8 cellular contexts compared by ENCODE assay signal in the genomic region with DNA sequence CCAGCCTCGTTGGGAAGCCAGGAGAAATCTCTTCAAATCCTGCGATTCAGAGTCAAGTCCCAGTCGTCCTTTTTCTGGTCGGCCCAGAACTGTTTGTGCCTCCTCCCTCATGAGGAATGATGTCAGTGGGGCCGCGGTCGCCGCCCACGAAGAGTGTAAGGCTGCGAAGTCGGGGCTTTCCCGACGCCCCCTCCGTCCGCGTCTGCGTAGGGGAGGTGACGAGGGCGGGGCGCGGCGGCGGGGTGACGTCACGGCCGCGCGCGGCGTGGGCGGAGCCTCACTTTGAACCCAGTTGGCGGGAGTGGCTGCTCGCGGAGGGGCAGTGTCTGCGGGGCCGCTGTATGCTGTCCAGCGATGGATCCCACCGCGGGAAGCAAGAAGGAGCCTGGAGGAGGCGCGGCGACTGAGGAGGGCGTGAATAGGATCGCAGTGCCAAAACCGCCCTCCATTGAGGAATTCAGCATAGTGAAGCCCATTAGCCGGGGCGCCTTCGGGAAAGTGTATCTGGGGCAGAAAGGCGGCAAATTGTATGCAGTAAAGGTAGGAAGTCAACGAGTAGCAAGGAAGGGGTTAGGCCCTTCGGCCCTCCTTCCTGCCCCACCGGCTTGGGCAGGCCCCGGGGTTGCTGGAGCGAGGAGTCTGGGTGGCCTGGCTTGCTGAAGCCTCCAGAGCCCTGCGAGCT. TPM values are rescaled to one million over a fixed set of nuclear protein-coding genes. Genes with fewer than 3 reads are reported as not detected.
DNase-seq lines count a peak whose midpoint lies in the region; ATAC-seq and TF ChIP-seq lines count a peak whose summit lies in the region.

A gene (plus strand): TSS at position 280 of the 682 bp plus-strand sequence. CDS start 75 bp downstream, at position 355.

- H3K4me3 ChIP-seq in HL-60 (replicated peaks; ENCODE audit: insufficient read depth, low read length): peak within 1 kb of the TSS; percentile 53
- H3K4me3 ChIP-seq in endodermal cell (ENCODE audit: low read length): peak within 1 kb of the TSS; percentile 98

- WGBS in endodermal cell (ENCODE audit: insufficient coverage in 1 of 2, insufficient read length in 1 of 2), 2 experiments: 0% methylated on average over 17 to 55 of the region's 55 CpGs

- DNase-seq in COLO829 (ENCODE audit: low spot score) (peak; percentile 92), HL-60 (ENCODE audit: low read depth in 1 of 2, low spot score in 1 of 2) (peak; percentile 66 to 88), NOMO-1 treated with DMSO at 0.1 percent for 48 hours (lab: John Stamatoyannopoulos, UW; ENCODE audit: unreplicated experiment) (peak; percentile 85), endodermal cell (peak; percentile 94), mesenteric fat pad (ENCODE audit: low spot score) (peak; percentile 97)
- DNase-seq in activated CD8-positive, alpha-beta memory T cell treated with anti-CD3 and anti-CD28 coated beads, Interleukin-2, amount 50 U/mL, for 24 hours (ENCODE audit: extremely low read depth): peak; percentile 81
- DNase-seq in stimulated activated CD8-positive, alpha-beta memory T cell treated with anti-CD3 and anti-CD28 coated beads, Interleukin-15, amount 100 ng/mL, for 1 hour (ENCODE audit: low read depth): peak; percentile 82

- TF ChIP-seq CTCF in HL-60 (IDR thresholded peaks at IDR 0.05; ENCODE audit: insufficient read depth, low read length) (no peak), endodermal cell (conservative IDR thresholded peaks at IDR 0.05) (no peak)

- H3K27ac Mint-ChIP-seq in endodermal cell: peak within 1 kb of the TSS; percentile 100

- ATAC-seq in GM19463 (IDR thresholded peaks at IDR 0.05; ENCODE audit: unreplicated experiment): peak; percentile 76

- no peaks in the 10 kb centered on the region for H3K27me3 Mint-ChIP-seq in endodermal cell (ENCODE audit: insufficient read depth)

- no peaks in the 10 kb centered on the region for H3K4me1 ChIP-seq in endodermal cell (ENCODE audit: control insufficient read depth, insufficient read depth, low read length)

- H3K9me3 ChIP-seq in endodermal cell (ENCODE audit: control insufficient read depth, low read length): no peaks in the 10 kb centered on the region

- H3K9me3 Mint-ChIP-seq in endodermal cell: no peaks in the 10 kb centered on the region

- peak within 1 kb of the TSS; percentile 97 for H3K9ac ChIP-seq in endodermal cell (ENCODE audit: extremely low read depth, low read length, poor library complexity, severe bottlenecking)

- H3K4me1 Mint-ChIP-seq in endodermal cell: peaks cover 19% of the 10 kb centered on the region

- H3K4me3 Mint-ChIP-seq in endodermal cell: peak within 1 kb of the TSS; percentile 100

- H3K36me3 ChIP-seq in endodermal cell (ENCODE audit: control insufficient read depth, insufficient read depth, low read length): peaks cover 30% of the 10 kb centered on the region

- H3K27me3 ChIP-seq in HL-60 (ENCODE audit: insufficient read depth, poor library complexity, severe bottlenecking) (no peaks in the 10 kb centered on the region), endodermal cell (ENCODE audit: control insufficient read depth, insufficient read depth, low read length, poor library complexity, severe bottlenecking) (no peaks in the 10 kb centered on the region)

- H3K27ac ChIP-seq in HL-60 (replicated peaks) (peak within 1 kb of the TSS; percentile 97), endodermal cell (ENCODE audit: low read depth, low read length) (peak within 1 kb of the TSS; percentile 96)

- peaks cover 36% of the 10 kb centered on the region for H3K36me3 Mint-ChIP-seq in endodermal cell (ENCODE audit: low read depth)

RNA-seq across cellular contexts. Expression of the gene that starts here (rescaled TPM):
- 10 to 100 TPM; 30.3 to 50.2 TPM for total RNA-seq in endodermal cell
- 35.4 TPM for polyA plus RNA-seq in endodermal cell (2013, experiment 1 of 2)
- polyA plus RNA-seq in endodermal cell (2013, experiment 2 of 2): 35.0 TPM
- total RNA-seq in mesenteric fat pad: 5.6 TPM

Comparison
In these comparisons a context has a peak if more than half of its experiments do, and no peak if none do; other contexts are left out.
1. Peak in every context shown above with its lines: DNase-seq, ATAC-seq, H3K4me3 ChIP-seq and H3K27ac ChIP-seq.